In genomic region chr7:155356323-155357105, GRCh38 we compare ENCODE assay signal across 8 cellular contexts. TPM values are rescaled to one million over a fixed set of nuclear protein-coding genes. Genes with fewer than 3 reads are reported as not detected.
DNase-seq lines count a peak whose midpoint lies in the region; ATAC-seq and TF ChIP-seq lines count a peak whose summit lies in the region.

No MANE protein-coding gene starts in this region.

- H3K27ac Mint-ChIP-seq in MCF 10A (ENCODE audit: low read depth, unreplicated experiment), result no peak overlapping the region

- H3K4me1 Mint-ChIP-seq in MCF 10A (ENCODE audit: insufficient read depth, unreplicated experiment), result peaks cover 5% of the 10 kb centered on the region

- H3K4me3 ChIP-seq in LNCaP clone FGC (ENCODE audit: low read depth, low read length) (no peak overlapping the region), osteoblast (ENCODE audit: insufficient read depth, low read length) (no peak overlapping the region)

- H4K20me1 ChIP-seq in osteoblast (ENCODE audit: insufficient read depth, low read length), result no peaks in the 10 kb centered on the region

- no peaks in the 10 kb centered on the region for H3K79me2 ChIP-seq in osteoblast (ENCODE audit: insufficient read depth, low read length)

- BruUV-seq in MCF 10A (replicated peaks; lab: Mats Ljungman, UMichigan), result no TSS peak

- DNase-seq in G401 (ENCODE audit: low spot score) (peak; percentile 68), LNCaP clone FGC (ENCODE audit: low read depth) (no peak), MCF 10A (ENCODE audit: unreplicated experiment) (peak; percentile 47), osteoblast (ENCODE audit: insufficient read length, low spot score, missing footprints) (peak; percentile 88), NCI-H187 treated with DMSO at 0.1 percent for 48 hours (lab: John Stamatoyannopoulos, UW) (no peak), left colon (no peak), occipital lobe (lab: John Stamatoyannopoulos, UW) (no peak)

- H3K4me1 ChIP-seq in osteoblast (ENCODE audit: insufficient read depth, low read length), result peaks cover 4% of the 10 kb centered on the region

- H3K27me3 Mint-ChIP-seq in MCF 10A (ENCODE audit: insufficient read depth, unreplicated experiment), result peaks cover 15% of the 10 kb centered on the region

- peaks cover 7% of the 10 kb centered on the region for H3K9me3 Mint-ChIP-seq in MCF 10A (ENCODE audit: unreplicated experiment)

- POLR2A ChIA-PET in MCF 10A (lab: Yijun Ruan, JAX), result interaction anchor here (0.7 kb wide), 2 partner anchors 23 to 738 kb away, joined by 3 to 4 read pairs; no protein-coding TSS in a partner anchor

- H3K4me3 Mint-ChIP-seq in MCF 10A (ENCODE audit: unreplicated experiment), result no peak overlapping the region

- in situ Hi-C loops in G401 (cut with HindIII; ENCODE audit: low sequenced_read_pairs), result no loop called here

- no peak overlapping the region for H2AFZ ChIP-seq in osteoblast (ENCODE audit: low read length)

- intact Hi-C loops in MCF 10A (cut with micrococcal nuclease) (no loop called here), left colon (cut with DNase I, micrococcal nuclease) (no loop called here)

- H3K36me3 Mint-ChIP-seq in MCF 10A (ENCODE audit: insufficient read depth, unreplicated experiment), result no peaks in the 10 kb centered on the region

- no peaks in the 10 kb centered on the region for H3K9me3 ChIP-seq in osteoblast (ENCODE audit: low read depth, low read length)

- peak; percentile 36; the same call in 1 of the 2 replicates for TF ChIP-seq CTCF in LNCaP clone FGC (IDR thresholded peaks at IDR 0.05; ENCODE audit: control insufficient read depth, extremely low read depth, insufficient read depth)
- peak; percentile 29 for TF ChIP-seq CTCF in MCF 10A (IDR thresholded peaks at IDR 0.05; ENCODE audit: unreplicated experiment)
- peak; percentile 47 for TF ChIP-seq CTCF in osteoblast (IDR thresholded peaks at IDR 0.05; ENCODE audit: extremely low read depth, low read depth, low read length)

- H3K4me2 ChIP-seq in osteoblast (ENCODE audit: insufficient read depth, low read length), result no peak overlapping the region

- CTCF ChIA-PET in MCF 10A (lab: Yijun Ruan, JAX), result interaction anchor here (0.6 to 1.7 kb wide), 5 partner anchors 12 to 272 kb away, joined by 3 to 10 read pairs (median 4); no protein-coding TSS in a partner anchor

- no peak overlapping the region for H3K27ac ChIP-seq in osteoblast (ENCODE audit: low read depth, low read length)

- ATAC-seq in left colon (no peak), HG02678 (IDR thresholded peaks at IDR 0.05; ENCODE audit: unreplicated experiment) (no peak)

- H3K36me3 ChIP-seq in osteoblast (ENCODE audit: insufficient read depth, low read length), result no peaks in the 10 kb centered on the region

- H3K27me3 ChIP-seq in osteoblast (ENCODE audit: insufficient read depth, low read length), result peaks cover 15% of the 10 kb centered on the region

RNA-seq across cellular contexts. Expression of gene INSIG1, which starts 58.8 kb away (rescaled TPM):
- 42.4 and 69.1 TPM in 2 replicates for total RNA-seq in G401 (2014; rRNA removed; shearing (Covaris generic))
- total RNA-seq in MCF 10A (2022), result 11.2 and 12.4 TPM in 2 replicates
- total RNA-seq in osteoblast, result 835 and 847 TPM in 2 replicates
- total RNA-seq in left colon, result 100 to 1,000 TPM in 1 of 2 donors, 10 to 100 TPM in 1; 73.3 to 148 TPM
- 109 TPM for total RNA-seq in occipital lobe

Comparison
In these comparisons a context has a peak if more than half of its experiments do, and no peak if none do; other contexts are left out.
1. DNase-seq: peak in G401 (single experiment), MCF 10A (single experiment) and osteoblast (single experiment); none in LNCaP clone FGC (single experiment), NCI-H187 treated with DMSO at 0.1 percent for 48 hours (single experiment), left colon (0 of 2) and occipital lobe (single experiment).
2. Peak in every context shown above with its lines, with median percentiles within 50 percentile points of each other: CTCF ChIP-seq.